Comparison of ENCODE assay signal across 8 cellular contexts in the genomic region with DNA sequence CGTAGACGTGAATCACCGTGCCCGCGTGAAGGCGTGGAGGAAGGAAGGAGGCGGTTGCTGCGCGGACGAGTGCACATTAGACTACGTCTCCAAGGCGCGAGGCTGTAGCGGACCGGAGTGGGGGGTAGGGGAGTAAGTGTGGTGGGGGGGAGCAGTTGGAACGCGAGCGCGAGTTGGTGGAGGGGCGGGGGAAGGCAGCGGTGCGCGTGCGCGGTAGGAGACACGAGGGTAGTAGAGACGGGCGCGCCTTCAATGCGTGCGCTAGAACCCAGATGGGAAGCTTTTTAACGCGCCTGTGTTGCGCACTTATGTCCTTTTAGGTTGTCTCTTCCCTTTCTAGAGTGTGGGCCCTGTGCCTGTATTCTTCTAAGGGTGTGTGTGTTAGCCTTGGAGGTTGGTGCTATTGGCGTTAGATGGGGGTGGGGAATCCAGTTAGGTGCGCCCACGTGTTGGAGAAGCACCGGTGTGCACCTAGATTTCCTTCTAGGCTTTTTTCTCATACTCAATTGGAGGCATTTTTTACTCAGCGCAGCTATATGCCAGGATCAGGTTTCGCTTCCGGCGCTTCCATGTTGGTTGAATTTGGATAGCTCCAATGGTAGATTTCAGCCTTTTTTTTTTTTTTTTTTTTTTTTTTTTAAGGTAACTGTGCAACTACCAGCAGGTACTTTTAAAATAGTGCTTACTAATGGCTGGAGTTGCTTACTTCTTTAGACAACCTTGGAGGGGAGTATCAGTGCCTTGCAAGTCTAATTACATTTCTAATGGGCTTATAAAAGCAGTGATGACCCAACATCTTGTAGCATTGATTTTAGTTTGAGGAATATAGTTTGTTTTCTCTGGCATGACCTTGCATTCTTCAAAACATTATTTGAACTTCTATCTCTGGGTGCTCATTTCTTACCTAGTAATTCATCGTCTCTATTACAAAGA. TPM values are rescaled to one million over a fixed set of nuclear protein-coding genes. Genes with fewer than 3 reads are reported as not detected.
DNase-seq lines count a peak whose midpoint lies in the region; ATAC-seq and TF ChIP-seq lines count a peak whose summit lies in the region.

No MANE protein-coding gene starts in this region.

- intact Hi-C loops in adrenal gland (cut with DNase I) (no loop called here), left cardiac atrium (cut with DNase I) (no loop called here)

- H3K4me3 Mint-ChIP-seq in progenitor cell of endocrine pancreas (ENCODE audit: low read depth), result peak overlapping the region; percentile 100

- H3K36me3 Mint-ChIP-seq in progenitor cell of endocrine pancreas (ENCODE audit: insufficient read depth), result no peaks in the 10 kb centered on the region

- TF ChIP-seq CTCF in adrenal gland (IDR thresholded peaks at IDR 0.05), result no peak
- TF ChIP-seq CTCF in progenitor cell of endocrine pancreas (IDR thresholded peaks at IDR 0.05; ENCODE audit: unreplicated experiment), result no peak

- peaks cover 42% of the 10 kb centered on the region for H3K4me1 Mint-ChIP-seq in progenitor cell of endocrine pancreas (ENCODE audit: low read depth)

- no peaks in the 10 kb centered on the region for H3K9me3 ChIP-seq in adrenal gland (replicated peaks in 1 of 3)

- no peaks in the 10 kb centered on the region for H3K27me3 ChIP-seq in adrenal gland

- peak overlapping the region; percentile 41 to 92 (median 64) for H3K4me3 ChIP-seq in adrenal gland

- H3K9me3 Mint-ChIP-seq in progenitor cell of endocrine pancreas (ENCODE audit: low read depth), result no peaks in the 10 kb centered on the region

- no peak for TF ChIP-seq POLR2A in adrenal gland (IDR thresholded peaks at IDR 0.05)

- peak overlapping the region; percentile 99 for H3K27ac Mint-ChIP-seq in progenitor cell of endocrine pancreas

- peaks cover 35 to 58% of the 10 kb centered on the region in 2 donors for H3K4me1 ChIP-seq in adrenal gland (replicated peaks in 1 of 2)

- DNase-seq in 8988T, result peak; percentile 45
- DNase-seq in NCI-H1092 (lab: John Stamatoyannopoulos, UW), result peak; percentile 23
- DNase-seq in T follicular helper cell (ENCODE audit: low read depth), result peak; percentile 71
- DNase-seq in adrenal gland, result peak; percentile 78 to 85 (median 80)
- peak; percentile 79 for DNase-seq in left cardiac atrium
- peak; percentile 48 for DNase-seq in progenitor cell of endocrine pancreas (ENCODE audit: low spot score, unreplicated experiment)
- DNase-seq in ureter (ENCODE audit: low spot score), result peak; percentile 79

- 2 to 3% (median 2%) methylated on average over 32 to 43 of the region's 43 CpGs for WGBS in adrenal gland, 4 donors

- ATAC-seq in GM19023 (IDR thresholded peaks at IDR 0.05; ENCODE audit: unreplicated experiment) (peak; percentile 12), left cardiac atrium (peak; percentile 56 to 68)

- H3K36me3 ChIP-seq in adrenal gland (replicated peaks in 1 of 2), result peaks cover 0 to 8% of the 10 kb centered on the region in 2 donors

- H3K27ac ChIP-seq in adrenal gland, result peak overlapping the region; percentile 74 to 97 (median 92)

- no peaks in the 10 kb centered on the region for H3K27me3 Mint-ChIP-seq in progenitor cell of endocrine pancreas

RNA-seq across cellular contexts. Expression of a gene that starts 0.8 kb away (rescaled TPM):
- 100 to 1,000 TPM; 324 to 800 (median 570) TPM for total RNA-seq in adrenal gland
- polyA plus RNA-seq in adrenal gland, result 100 to 1,000 TPM in 2 of 3 donors, 10 to 100 TPM in 1; 77.1 to 282 (median 138) TPM
- total RNA-seq in left cardiac atrium, result 100 to 1,000 TPM; 332 to 341 TPM
- 447 and 487 TPM in 2 replicates for total RNA-seq in progenitor cell of endocrine pancreas
- total RNA-seq in ureter, result 474 TPM

RNA-seq across cellular contexts. Expression of a gene that starts 42.8 kb away (rescaled TPM):
- total RNA-seq in adrenal gland, result 100 to 1,000 TPM in 7 of 8 donors, 10 to 100 TPM in 1; 55.8 to 268 (median 175) TPM
- polyA plus RNA-seq in adrenal gland, result 1,000 to 10,000 TPM in 1 of 3 donors, 100 to 1,000 TPM in 1, 10 to 100 TPM in 1; 36.8 to 1,019 (median 396) TPM
- 100 to 1,000 TPM; 108 to 122 TPM for total RNA-seq in left cardiac atrium
- total RNA-seq in progenitor cell of endocrine pancreas, result 6.6 and 7.3 TPM in 2 replicates
- 198 TPM for total RNA-seq in ureter

RNA-seq across cellular contexts. Expression of a gene that starts 58.2 kb away (rescaled TPM):
- total RNA-seq in adrenal gland, result 100 to 1,000 TPM in 1 of 8 donors, 10 to 100 TPM in 7; 16.1 to 136 (median 48.2) TPM
- 100 to 1,000 TPM in 1 of 3 donors, 10 to 100 TPM in 2; 26.2 to 121 (median 43.9) TPM for polyA plus RNA-seq in adrenal gland
- 10 to 100 TPM; 37.0 to 53.3 TPM for total RNA-seq in left cardiac atrium
- 608 and 692 TPM in 2 replicates for total RNA-seq in progenitor cell of endocrine pancreas
- 607 TPM for total RNA-seq in ureter

Comparison
In these comparisons a context has a peak if more than half of its experiments do, and no peak if none do; other contexts are left out.
1. Peak in every context shown above with its lines: DNase-seq, ATAC-seq, H3K4me3 ChIP-seq and H3K27ac ChIP-seq.
2. DNase-seq: peak in every context shown above with its lines; median percentile 80 in adrenal gland; 79 in left cardiac atrium; 79 in ureter; 71 in T follicular helper cell; 48 in progenitor cell of endocrine pancreas; 45 in 8988T; 23 in NCI-H1092.